ENCODE assay signal across 20 cellular contexts in genomic region chr11:2164861-2165555, GRCh38. TPM values are rescaled to one million over a fixed set of nuclear protein-coding genes. Genes with fewer than 3 reads are reported as not detected.
DNase-seq lines count a peak whose midpoint lies in the region; ATAC-seq and TF ChIP-seq lines count a peak whose summit lies in the region.
"Had no signal": no experiment of that assay in that cellular context is flagged by ENCODE, and none has a peak within 500 bp of the region (broad histone marks: within the 10 kb centered on the region; RNA-seq: fewer than 3 reads in every experiment).

No MANE protein-coding gene starts in this region.

- 75 to 89% (median 82%) methylated on average over 8 to 20 of the region's 20 CpGs for WGBS in spleen, 5 donors

- TF ChIP-seq CTCF in PC-9 (conservative IDR thresholded peaks at IDR 0.05) (no peak), osteoblast (IDR thresholded peaks at IDR 0.05; ENCODE audit: extremely low read depth, low read depth, low read length) (no peak), spleen (IDR thresholded peaks at IDR 0.05 in 8 of 11, conservative IDR thresholded peaks at IDR 0.05 in 3 of 11) (no peak)

- DNase-seq in NCI-H2196 (lab: John Stamatoyannopoulos, UW; ENCODE audit: unreplicated experiment): peak; percentile 8
- no peak for DNase-seq in NCI-H2196 treated with DMSO at 0.1 percent for 48 hours (lab: John Stamatoyannopoulos, UW; ENCODE audit: unreplicated experiment)
- no peak for DNase-seq in PC-9
- peak; percentile 94 for DNase-seq in osteoblast (ENCODE audit: insufficient read length, low spot score, missing footprints)
- no peak for DNase-seq in spleen
- no peak for DNase-seq in NCI-H1048 (lab: John Stamatoyannopoulos, UW)
- DNase-seq: 8988T; AML-193; C1 segment of cervical spinal cord; Calu3; CD4-positive, alpha-beta T cell; DMS 273 treated with DMSO at 0.1 percent for 48 hours; DND-41; GF-D8; HCEC 1CT; HFFc6; IMR-90 had no signal

- intact Hi-C loops in PC-9 (cut with micrococcal nuclease; ENCODE audit: unreplicated experiment): loop anchor here (5.0 to 10.0 kb wide), 2 partner anchors 130 to 252 kb away; no protein-coding TSS in a partner anchor
- intact Hi-C loops in spleen (cut with DNase I; ENCODE audit: low total_unique reads): no loop called here

- H3K79me2 ChIP-seq in PC-9 (ENCODE audit: low read depth): no peaks in the 10 kb centered on the region
- H3K79me2 ChIP-seq in osteoblast (ENCODE audit: insufficient read depth, low read length): no peaks in the 10 kb centered on the region

- no peaks in the 10 kb centered on the region for H3K9me2 ChIP-seq in PC-9 (ENCODE audit: insufficient read depth)

- no peaks in the 10 kb centered on the region for H3K9me3 ChIP-seq in BLaER1
- H3K9me3 ChIP-seq in PC-9 (ENCODE audit: insufficient read depth, low read depth): no peaks in the 10 kb centered on the region
- no peaks in the 10 kb centered on the region for H3K9me3 ChIP-seq in osteoblast (ENCODE audit: low read depth, low read length)
- no peaks in the 10 kb centered on the region for H3K9me3 ChIP-seq in spleen

- POLR2A ChIA-PET in PC-9 (lab: Charles Lee; ENCODE audit: unreplicated experiment): interaction anchor here (0.6 kb wide), 1 partner anchor 105 kb away, joined by 4 read pairs; no protein-coding TSS in a partner anchor

- peak overlapping the region; percentile 19; the same call in 1 of the 2 replicates for H3K4me2 ChIP-seq in BLaER1
- peak overlapping the region; percentile 23; the same call in 1 of the 2 replicates for H3K4me2 ChIP-seq in PC-9
- no peak overlapping the region for H3K4me2 ChIP-seq in osteoblast (ENCODE audit: insufficient read depth, low read length)

- no peak for ATAC-seq in HG03097 (IDR thresholded peaks at IDR 0.05; ENCODE audit: low FRiP score, unreplicated experiment)

- H3F3A ChIP-seq in PC-9 (ENCODE audit: insufficient read depth, low read depth): peaks cover 11% of the 10 kb centered on the region; the same call in 1 of the 2 replicates

- H3K36me3 ChIP-seq in BLaER1: no peaks in the 10 kb centered on the region
- H3K36me3 ChIP-seq in PC-9 (ENCODE audit: low read depth): no peaks in the 10 kb centered on the region
- no peaks in the 10 kb centered on the region for H3K36me3 ChIP-seq in osteoblast (ENCODE audit: insufficient read depth, low read length)
- H3K36me3 ChIP-seq in spleen: no peaks in the 10 kb centered on the region

- H3K4me1 ChIP-seq in BLaER1 (peaks cover 27% of the 10 kb centered on the region; the same call in 1 of the 2 replicates), PC-9 (replicated peaks; ENCODE audit: insufficient read depth) (peaks cover 33% of the 10 kb centered on the region), osteoblast (ENCODE audit: insufficient read depth, low read length) (no peaks in the 10 kb centered on the region), spleen (peaks cover 4 to 15% (median 11%) of the 10 kb centered on the region in 6 donors)

- H3K9ac ChIP-seq in BLaER1: no peak overlapping the region

- H3K4me3 ChIP-seq in BLaER1: no peak overlapping the region
- no peak overlapping the region for H3K4me3 ChIP-seq in PC-9
- no peak overlapping the region for H3K4me3 ChIP-seq in osteoblast (ENCODE audit: insufficient read depth, low read length)
- no peak overlapping the region for H3K4me3 ChIP-seq in spleen

- H3K27ac ChIP-seq in BLaER1: no peak overlapping the region
- no peak overlapping the region for H3K27ac ChIP-seq in PC-9
- no peak overlapping the region for H3K27ac ChIP-seq in osteoblast (ENCODE audit: low read depth, low read length)
- no peak overlapping the region for H3K27ac ChIP-seq in spleen

- H2AFZ ChIP-seq in PC-9 (no peak overlapping the region), osteoblast (ENCODE audit: low read length) (no peak overlapping the region)

- CTCF ChIA-PET in PC-9 (lab: Charles Lee): interaction anchor here (1.0 kb wide), 1 partner anchor 22 kb away, joined by 3 read pairs; no protein-coding TSS in a partner anchor

- BruUV-seq in PC-9 (replicated peaks; lab: Mats Ljungman, UMichigan): no TSS peak

- H3K27me3 ChIP-seq in BLaER1: peaks cover 51% of the 10 kb centered on the region
- no peaks in the 10 kb centered on the region for H3K27me3 ChIP-seq in PC-9 (ENCODE audit: insufficient read depth, low read depth)
- H3K27me3 ChIP-seq in osteoblast (ENCODE audit: insufficient read depth, low read length): no peaks in the 10 kb centered on the region
- H3K27me3 ChIP-seq in spleen (replicated peaks in 1 of 7): peaks cover 0 to 96% (median 12%) of the 10 kb centered on the region in 7 donors

- peaks cover 61% of the 10 kb centered on the region; the same call in 1 of the 2 replicates for H4K20me1 ChIP-seq in BLaER1
- H4K20me1 ChIP-seq in PC-9 (ENCODE audit: insufficient read depth): no peaks in the 10 kb centered on the region
- H4K20me1 ChIP-seq in osteoblast (ENCODE audit: insufficient read depth, low read length): no peaks in the 10 kb centered on the region

- no peak for TF ChIP-seq POLR2A in spleen (IDR thresholded peaks at IDR 0.05)

RNA-seq across cellular contexts. Expression of gene INS, which starts 4.0 kb away (rescaled TPM):
- not detected in 2 replicates for total RNA-seq in PC-9 (2021)
- total RNA-seq in osteoblast: not detected in 2 replicates
- 1 to 10 TPM in 2 of 7 donors, not detected in 5; 1.3 to 1.5 TPM for total RNA-seq in spleen
- polyA plus RNA-seq in spleen: 1 to 10 TPM; 1.3 to 2.4 (median 1.9) TPM
- total RNA-seq: Calu3; CD4-positive, alpha-beta T cell; H4; HFFc6; IMR-90 had no signal
- polyA plus RNA-seq: IMR-90 had no signal

RNA-seq across cellular contexts. Expression of gene TH, which starts 6.6 kb away (rescaled TPM):
- 2.2 and 2.5 TPM in 2 replicates for total RNA-seq in PC-9 (2021)
- total RNA-seq in osteoblast: under 0.01 TPM in 1 of 2 replicates, not detected in the other
- 1 to 10 TPM in 1 of 7 donors, not detected in 6; 1.0 TPM for total RNA-seq in spleen
- polyA plus RNA-seq in spleen: under 1 TPM; 0.13 to 0.38 (median 0.15) TPM
- total RNA-seq: Calu3; CD4-positive, alpha-beta T cell; H4; HFFc6; IMR-90 had no signal

RNA-seq across cellular contexts. Expression of gene IGF2, which starts 25.8 kb away (rescaled TPM):
- total RNA-seq in PC-9 (2021) (0.15 and 0.24 TPM in 2 replicates), osteoblast (53.9 and 68.8 TPM in 2 replicates), spleen (10 to 100 TPM; 10.2 to 66.6 (median 25.7) TPM)
- 1 to 10 TPM in 2 of 3 donors, under 1 TPM in 1; 0.74 to 9.8 (median 4.0) TPM for polyA plus RNA-seq in spleen
- total RNA-seq: CD4-positive, alpha-beta T cell had no signal

Comparison
In these comparisons a context has a peak if more than half of its experiments do, and no peak if none do; other contexts are left out.
1. DNase-seq: peak in NCI-H2196 (single experiment) and osteoblast (single experiment); none in NCI-H2196 treated with DMSO at 0.1 percent for 48 hours (single experiment), PC-9 (0 of 2), spleen (single experiment) and NCI-H1048 (single experiment).